In the genomic region with DNA sequence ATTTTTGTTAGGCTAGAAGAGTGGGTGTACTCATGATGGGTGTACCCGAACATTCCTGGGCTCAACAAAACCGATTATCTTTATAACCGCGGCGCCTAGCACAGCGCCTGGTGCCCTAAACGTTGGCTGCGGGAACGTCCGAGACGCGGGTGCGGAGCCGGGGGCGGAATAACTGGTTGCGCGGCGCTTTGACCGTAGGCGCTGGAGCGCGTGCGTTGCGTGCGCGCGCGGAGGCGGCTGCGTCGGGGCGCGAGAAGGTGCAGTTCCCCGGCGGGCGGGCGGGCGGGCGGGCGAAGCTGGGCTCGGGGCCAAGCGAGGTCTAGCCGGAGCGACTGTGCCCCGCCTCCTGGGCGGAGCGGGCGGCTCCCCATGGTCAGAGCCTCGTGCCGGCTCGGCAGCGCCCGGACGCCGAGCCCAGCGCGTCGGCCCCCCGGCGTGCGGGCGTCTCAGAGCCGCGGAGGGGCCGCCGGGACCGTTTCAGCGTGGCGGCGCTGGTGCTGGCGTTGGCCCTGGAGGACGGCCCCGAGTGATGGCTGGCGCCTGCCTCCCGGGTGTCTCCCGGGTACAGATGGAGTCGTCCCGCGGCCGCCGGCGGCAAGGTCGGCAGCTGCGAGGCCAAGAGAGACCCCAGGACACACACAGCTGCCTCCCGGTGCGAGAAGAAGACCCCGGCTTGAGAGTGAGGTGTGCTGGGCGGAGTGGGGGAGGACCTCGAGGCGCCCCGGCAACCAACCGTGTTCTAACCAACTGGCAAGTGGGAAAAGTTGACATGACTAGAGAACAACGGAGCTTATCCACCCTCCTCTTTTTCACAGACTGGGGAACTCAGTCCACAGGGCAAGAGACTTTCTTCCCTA, we compare ENCODE assay signal across 8 cellular contexts. TPM values are rescaled to one million over a fixed set of nuclear protein-coding genes. Genes with fewer than 3 reads are reported as not detected.
A peak's percentile ranks its signal among the peaks of the same experiment; 100 is the strongest.
DNase-seq lines count a peak whose midpoint lies in the region; ATAC-seq, FAIRE-seq and TF ChIP-seq lines count a peak whose summit lies in the region.

A gene (plus strand): TSS at position 373 of the 857 bp plus-strand sequence. CDS start 14,429 bp downstream, outside the sequence.

- ATAC-seq in GM18520 (IDR thresholded peaks at IDR 0.05; ENCODE audit: unreplicated experiment): peak; percentile 55
- ATAC-seq in HG03442 (IDR thresholded peaks at IDR 0.05; ENCODE audit: unreplicated experiment): peak; percentile 78
- no peak for ATAC-seq in HG03196 (IDR thresholded peaks at IDR 0.05; ENCODE audit: unreplicated experiment)

- no peak for TF ChIP-seq CTCF in AG04450 (IDR thresholded peaks at IDR 0.05; ENCODE audit: low read depth, low read length)

- 2 to 4% (median 2%) methylated on average over 59 to 93 of the region's 93 CpGs for WGBS in small intestine, 3 donors

- peaks cover 0 to 2% of the 10 kb centered on the region in 2 donors for H3K4me1 ChIP-seq in small intestine (ENCODE audit: control insufficient read depth in 2 of 2, insufficient read depth in 1 of 2, low read depth in 1 of 2, low read length in 1 of 2)

- DNase-seq in AG04450 (ENCODE audit: low read depth, low spot score) (no peak), NCI-H82 (lab: John Stamatoyannopoulos, UW) (peak; percentile 96), T47D (ENCODE audit: low read depth in 1 of 2, low spot score in 1 of 2) (peak; percentile 95 to 100), iPS-NIHi7 (ENCODE audit: extremely low spot score) (peak; percentile 93), small intestine (peak; percentile 49)

- no peak for FAIRE-seq in small intestine (lab: Jason Lieb, UNC)

- POLR2A ChIA-PET in AG04450 (lab: Yijun Ruan, JAX): no interaction called here

- H3K4me3 ChIP-seq in AG04450 (ENCODE audit: low read depth, low read length) (peak within 1 kb of the TSS; percentile 51), small intestine (ENCODE audit: low read depth in 1 of 2, low read length in 2 of 2) (peak within 1 kb of the TSS in 1 of 2 donors; percentile 46)

- H3K36me3 ChIP-seq in small intestine (ENCODE audit: control insufficient read depth in 2 of 2, insufficient read depth in 2 of 2, low read length in 2 of 2): no peaks in the 10 kb centered on the region

- H3K27me3 ChIP-seq in AG04450 (ENCODE audit: control insufficient read depth, insufficient read depth, low read length) (peaks cover 3% of the 10 kb centered on the region), small intestine (ENCODE audit: control insufficient read depth in 2 of 2, insufficient read depth in 2 of 2, low read length in 2 of 2) (peaks cover 0 to 3% of the 10 kb centered on the region in 2 donors)

- H3K27ac ChIP-seq in AG04450 (ENCODE audit: low read depth, low read length) (no peak within 1 kb of the TSS), small intestine (ENCODE audit: low read depth in 1 of 2, low read length in 1 of 2) (no peak within 1 kb of the TSS)

- CTCF ChIA-PET in AG04450 (lab: Charles Lee): no interaction called here

- peaks cover 3% of the 10 kb centered on the region; the same call in 1 of the 2 replicates for H3K9me3 ChIP-seq in AG04450 (ENCODE audit: control insufficient read depth, insufficient read depth, low read length)
- H3K9me3 ChIP-seq in small intestine (ENCODE audit: control insufficient read depth, low read depth): peaks cover 2% of the 10 kb centered on the region

- in situ Hi-C loops in T47D (cut with HindIII; ENCODE audit: low pct_unique_long_range_greater_than_20kb, low sequenced_read_pairs): no loop called here

RNA-seq across cellular contexts. Expression of the gene that starts here (rescaled TPM):
- not detected in 2 replicates for polyA plus RNA-seq in AG04450 (2011; rRNA removed)
- polyA minus RNA-seq in AG04450 (2011; rRNA and poly(A)+ RNA removed): not detected in 2 replicates
- under 1 TPM in 2 of 3 donors, not detected in 1; 0.12 to 0.81 TPM for polyA plus RNA-seq in small intestine

Comparison
In these comparisons a context has a peak if more than half of its experiments do, and no peak if none do; other contexts are left out.
1. Peak in DNase-seq in small intestine; RNA of the gene not detected or under 1 TPM.